ENCODE assay signal across 14 cellular contexts in genomic region chr9:23754551-23754950, GRCh38.
A peak's percentile ranks its signal among the peaks of the same experiment; 100 is the strongest.
DNase-seq lines count a peak whose midpoint lies in the region; ATAC-seq and TF ChIP-seq lines count a peak whose summit lies in the region.
"Had no signal": no experiment of that assay in that cellular context is flagged by ENCODE, and none has a peak within 500 bp of the region (broad histone marks: within the 10 kb centered on the region; RNA-seq: fewer than 3 reads in every experiment).

No MANE protein-coding gene starts in this region.

- H3K4me3 ChIP-seq in RWPE2 (ENCODE audit: severe bottlenecking) (no peak overlapping the region), epithelial cell of esophagus (ENCODE audit: low read length) (no peak overlapping the region)

- TF ChIP-seq CTCF in RWPE2 (IDR thresholded peaks at IDR 0.05; ENCODE audit: poor library complexity, severe bottlenecking) (no peak), epithelial cell of esophagus (IDR thresholded peaks at IDR 0.05; ENCODE audit: insufficient read depth, low read depth, low read length, missing control alignments) (no peak)

- DNase-seq in HS-5 (ENCODE audit: low read depth) (peak; percentile 24), RWPE2 (ENCODE audit: low spot score) (peak; percentile 51), epithelial cell of esophagus (ENCODE audit: low read depth) (peak; percentile 63), NCI-H2107 (lab: John Stamatoyannopoulos, UW) (no peak), activated gamma-delta T cell (lab: John Stamatoyannopoulos, UW) (no peak)
- DNase-seq: Caco-2; CD4-positive, CD25-positive, alpha-beta regulatory T cell; KBM-7; NCI-H1048; NCI-H146; NCI-H2081; NCI-H526 treated with DMSO at 0.1 percent for 48 hours had no signal

- H3K4me1 ChIP-seq in RWPE2 (ENCODE audit: insufficient read depth, poor library complexity, severe bottlenecking), result peaks cover 13% of the 10 kb centered on the region
- H3K4me1 ChIP-seq: Caco-2 had no signal

- H3K36me3 ChIP-seq in RWPE2 (ENCODE audit: low read depth), result peaks cover 8% of the 10 kb centered on the region; the same call in 1 of the 2 replicates

- no peaks in the 10 kb centered on the region for H3K9me3 ChIP-seq in RWPE2 (ENCODE audit: severe bottlenecking)
- H3K9me3 ChIP-seq: Caco-2 had no signal

- H3K27ac ChIP-seq in RWPE2 (ENCODE audit: poor library complexity, severe bottlenecking), result no peak overlapping the region

- ATAC-seq in RWPE2 (ENCODE audit: low read depth), result peak; percentile 82
- ATAC-seq in HG03469 (IDR thresholded peaks at IDR 0.05; ENCODE audit: unreplicated experiment), result no peak
- ATAC-seq in GM21360 (IDR thresholded peaks at IDR 0.05; ENCODE audit: unreplicated experiment), result no peak

- H3K27me3 ChIP-seq in RWPE2 (ENCODE audit: insufficient read depth, poor library complexity, severe bottlenecking), result no peaks in the 10 kb centered on the region

Comparison
In these comparisons a context has a peak if more than half of its experiments do, and no peak if none do; other contexts are left out.
1. DNase-seq: peak in HS-5 (single experiment), RWPE2 (single experiment) and epithelial cell of esophagus (single experiment); none in NCI-H2107 (single experiment) and activated gamma-delta T cell (single experiment).